Comparison of ENCODE assay signal across 14 cellular contexts in the genomic region with DNA sequence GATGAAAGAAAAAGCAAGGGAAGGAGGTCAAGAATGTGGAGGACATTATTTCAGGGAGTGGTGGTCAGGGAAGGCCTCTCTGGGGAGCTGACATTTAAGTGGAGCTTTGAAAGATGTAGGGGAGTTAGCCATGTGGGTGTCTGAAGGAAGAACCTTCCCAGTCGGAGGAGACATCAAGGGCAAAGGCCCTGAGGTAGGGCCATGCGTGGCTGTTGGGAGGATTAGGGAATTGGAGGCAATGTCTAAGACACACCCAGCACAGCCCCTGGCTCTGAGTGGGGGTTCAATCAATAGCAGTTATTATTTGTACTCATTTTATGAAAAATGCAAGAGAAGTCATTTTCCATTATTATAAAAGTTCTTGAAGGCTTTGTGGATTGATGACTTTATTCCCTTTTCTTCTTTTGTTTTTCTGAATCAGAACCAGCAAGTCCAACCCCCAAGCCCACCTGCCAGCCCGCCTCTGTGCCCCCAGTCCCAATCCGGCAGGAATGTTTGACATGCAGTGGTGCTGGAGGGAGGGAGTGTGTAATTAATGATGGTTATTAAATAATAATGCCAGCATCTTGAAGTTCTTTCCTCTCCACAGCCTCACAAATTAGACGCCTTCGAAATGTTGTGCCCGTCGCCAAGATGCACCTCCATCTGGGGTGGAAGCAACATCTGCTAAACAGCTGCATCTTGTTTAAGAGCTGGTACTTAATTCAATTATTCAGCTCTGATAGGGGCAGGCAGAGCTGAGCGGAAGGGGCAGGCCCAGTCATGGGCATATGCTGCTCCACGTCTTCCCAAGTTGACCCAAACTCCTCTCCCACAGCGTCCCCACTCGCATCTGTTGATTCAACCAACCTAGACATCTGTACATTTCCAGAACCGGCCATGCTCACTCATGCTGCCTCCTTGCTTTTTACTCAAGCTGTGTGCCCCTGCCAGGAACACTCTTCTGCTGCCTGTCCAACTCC.
DNase-seq lines count a peak whose midpoint lies in the region; ATAC-seq lines count a peak whose summit lies in the region.
"Had no signal": no experiment of that assay in that cellular context is flagged by ENCODE, and none has a peak within 500 bp of the region (broad histone marks: within the 10 kb centered on the region; RNA-seq: fewer than 3 reads in every experiment).

No MANE protein-coding gene starts in this region.

- no peaks in the 10 kb centered on the region for H3K27me3 ChIP-seq in aorta (ENCODE audit: control insufficient read depth in 1 of 2, insufficient read depth in 2 of 2, low read length in 1 of 2)

- H3K27ac ChIP-seq in aorta (ENCODE audit: low read depth in 1 of 2, low read length in 2 of 2): peak overlapping the region; percentile 31 to 55
- H3K27ac ChIP-seq: KMS-11 had no signal

- peak; percentile 67 for DNase-seq in cardiac septum (ENCODE audit: low spot score)
- DNase-seq in Right ventricle myocardium superior: no peak
- DNase-seq in memory B cell (ENCODE audit: low spot score in 2 of 2): no peak
- no peak for DNase-seq in aorta
- DNase-seq in stimulated activated CD4-positive, alpha-beta T cell treated with anti-CD3 and anti-CD28 coated beads, Interleukin-2, amount 100 ng/mL, for 48 hours: no peak
- no peak for DNase-seq in medulla oblongata (ENCODE audit: extremely low spot score)
- DNase-seq in cerebellar cortex (ENCODE audit: low spot score): no peak
- DNase-seq: activated CD4-positive, alpha-beta T cell treated with anti-CD3 and anti-CD28 coated beads for 36 hours; activated T-cell treated with anti-CD3 and anti-CD28 coated beads for 4 hours; NCI-H1436; NCI-H510A treated with DMSO at 0.1 percent for 48 hours had no signal

- no peaks in the 10 kb centered on the region for H3K9me3 Mint-ChIP-seq in dendritic cell treated with granulocyte-macrophage colony-stimulating factor and Interleukin-4, amounts not matched to agents 40 ng/mL and 50 ng/mL, for 4 days
- H3K9me3 Mint-ChIP-seq in memory B cell: no peaks in the 10 kb centered on the region
- H3K9me3 Mint-ChIP-seq: T-helper 1 cell treated with Interleukin-12 subunit alpha and Interleukin-12 subunit beta and Interleukin-4 antibody, amounts not matched to agents 30 μg/mL and 1 μg/mL, for 36 hours had no signal

- peak overlapping the region; percentile 62 for H3K27ac Mint-ChIP-seq in dendritic cell treated with granulocyte-macrophage colony-stimulating factor and Interleukin-4, amounts not matched to agents 40 ng/mL and 50 ng/mL, for 4 days
- H3K27ac Mint-ChIP-seq in memory B cell: peak overlapping the region; percentile 15
- H3K27ac Mint-ChIP-seq: activated CD4-positive, alpha-beta T cell treated with anti-CD3 and anti-CD28 coated beads for 36 hours; T-helper 1 cell treated with Interleukin-12 subunit alpha and Interleukin-12 subunit beta and Interleukin-4 antibody, amounts not matched to agents 30 μg/mL and 1 μg/mL, for 36 hours had no signal

- peaks cover 3 to 8% of the 10 kb centered on the region in 2 donors for H3K4me1 ChIP-seq in aorta (ENCODE audit: control insufficient read depth in 1 of 2, insufficient read depth in 2 of 2, low read length in 2 of 2)

- no peaks in the 10 kb centered on the region for H3K9me3 ChIP-seq in aorta (ENCODE audit: control insufficient read depth, low read length)

- 89 to 91% methylated on average over 13 of the region's 13 CpGs for WGBS in aorta, 2 donors

- ATAC-seq in Right ventricle myocardium superior (ENCODE audit: poor library complexity) (no peak), memory B cell (ENCODE audit: low read depth) (no peak), aorta (ENCODE audit: low FRiP score) (no peak)
- ATAC-seq: activated CD4-positive, alpha-beta T cell treated with anti-CD3 and anti-CD28 coated beads for 36 hours had no signal

- no peaks in the 10 kb centered on the region for H3K27me3 Mint-ChIP-seq in dendritic cell treated with granulocyte-macrophage colony-stimulating factor and Interleukin-4, amounts not matched to agents 40 ng/mL and 50 ng/mL, for 4 days
- H3K27me3 Mint-ChIP-seq in memory B cell: peaks cover 5% of the 10 kb centered on the region

- peaks cover 94% of the 10 kb centered on the region for H3K4me1 Mint-ChIP-seq in dendritic cell treated with granulocyte-macrophage colony-stimulating factor and Interleukin-4, amounts not matched to agents 40 ng/mL and 50 ng/mL, for 4 days (ENCODE audit: low read depth)
- peaks cover 33% of the 10 kb centered on the region for H3K4me1 Mint-ChIP-seq in memory B cell

- peaks cover 9% of the 10 kb centered on the region for H3K36me3 Mint-ChIP-seq in dendritic cell treated with granulocyte-macrophage colony-stimulating factor and Interleukin-4, amounts not matched to agents 40 ng/mL and 50 ng/mL, for 4 days (ENCODE audit: low read depth)
- no peaks in the 10 kb centered on the region for H3K36me3 Mint-ChIP-seq in memory B cell

- H3K4me3 Mint-ChIP-seq in dendritic cell treated with granulocyte-macrophage colony-stimulating factor and Interleukin-4, amounts not matched to agents 40 ng/mL and 50 ng/mL, for 4 days: no peak overlapping the region
- no peak overlapping the region for H3K4me3 Mint-ChIP-seq in memory B cell
- H3K4me3 Mint-ChIP-seq: activated CD4-positive, alpha-beta T cell treated with anti-CD3 and anti-CD28 coated beads for 36 hours; T-helper 1 cell treated with Interleukin-12 subunit alpha and Interleukin-12 subunit beta and Interleukin-4 antibody, amounts not matched to agents 30 μg/mL and 1 μg/mL, for 36 hours had no signal

- H3K4me3 ChIP-seq in aorta (ENCODE audit: low read length in 2 of 2): no peak overlapping the region

- no peaks in the 10 kb centered on the region for H3K36me3 ChIP-seq in aorta (ENCODE audit: control insufficient read depth in 1 of 2, insufficient read depth in 2 of 2, low read length in 1 of 2)

- intact Hi-C loops in cardiac septum (cut with DNase I): loop anchor here (10.0 kb wide), 1 partner anchor 321 kb away; no protein-coding TSS in a partner anchor
- intact Hi-C loops in Right ventricle myocardium superior (cut with DNase I): no loop called here
- intact Hi-C loops in dendritic cell treated with granulocyte-macrophage colony-stimulating factor and Interleukin-4, amounts not matched to agents 40 ng/mL and 50 ng/mL, for 4 days (cut with micrococcal nuclease): no loop called here
- intact Hi-C loops in aorta (cut with DNase I): loop anchor here in 1 of 2 donors (10.0 kb wide), 1 partner anchor 291 kb away; a partner anchor contains a TSS
